ENCODE assay signal across 10 cellular contexts in the genomic region with DNA sequence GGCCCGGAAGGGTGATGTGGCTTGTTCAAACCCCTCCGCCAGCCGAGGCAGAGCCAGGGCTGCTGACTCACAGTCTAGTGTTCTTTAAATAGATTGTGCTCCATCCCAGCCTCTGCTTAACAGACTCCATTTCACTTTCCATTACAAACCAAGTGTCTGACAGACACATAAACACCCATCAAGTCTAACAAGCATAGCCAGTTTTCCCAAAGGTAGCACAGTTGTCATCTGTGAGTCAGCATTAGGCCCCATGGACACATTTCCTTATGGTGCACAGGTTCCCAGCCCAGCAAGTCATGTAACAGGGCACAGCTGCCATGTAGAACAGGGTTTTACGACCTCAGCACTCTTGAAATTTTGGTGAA.
DNase-seq lines count a peak whose midpoint lies in the region; ATAC-seq and TF ChIP-seq lines count a peak whose summit lies in the region.
"Had no signal": no experiment of that assay in that cellular context is flagged by ENCODE, and none has a peak within 500 bp of the region (broad histone marks: within the 10 kb centered on the region; RNA-seq: fewer than 3 reads in every experiment).

No MANE protein-coding gene starts in this region.

- H3K27ac Mint-ChIP-seq in endothelial cell (ENCODE audit: unreplicated experiment): no peak overlapping the region

- H3K9me3 ChIP-seq in SK-N-SH (no peaks in the 10 kb centered on the region), gastroesophageal sphincter (no peaks in the 10 kb centered on the region), suprapubic skin (no peaks in the 10 kb centered on the region), Karpas-422 (ENCODE audit: low read length) (no peaks in the 10 kb centered on the region), OCI-LY7 (ENCODE audit: low read length) (no peaks in the 10 kb centered on the region)

- H3K9ac ChIP-seq in SK-N-SH (peak overlapping the region; percentile 70; the same call in 1 of the 2 replicates), Karpas-422 (ENCODE audit: low read length) (no peak overlapping the region)

- no peak overlapping the region for H3K4me3 Mint-ChIP-seq in endothelial cell (ENCODE audit: unreplicated experiment)

- CTCF ChIA-PET in SK-N-SH (lab: Yijun Ruan, JAX): no interaction called here
- CTCF ChIA-PET in OCI-LY7 (lab: Charles Lee; ENCODE audit: unreplicated experiment): no interaction called here

- BruUV-seq in OCI-LY7 (replicated peaks; lab: Mats Ljungman, UMichigan): no TSS peak

- peak overlapping the region; percentile 79 for H2AFZ ChIP-seq in SK-N-SH (ENCODE audit: low read depth)
- H2AFZ ChIP-seq in Karpas-422 (ENCODE audit: low read length): no peak overlapping the region
- no peak overlapping the region for H2AFZ ChIP-seq in OCI-LY7 (ENCODE audit: low read length)

- H3K4me3 ChIP-seq in SK-N-SH (ENCODE audit: low read depth in 2 of 2, low read length in 1 of 2) (peak overlapping the region in 1 of 2 experiments; percentile 44; a peak in 1 of 4 replicates), gastroesophageal sphincter (no peak overlapping the region), suprapubic skin (no peak overlapping the region), Karpas-422 (ENCODE audit: low read length) (no peak overlapping the region), OCI-LY7 (ENCODE audit: low read depth, low read length, poor library complexity, severe bottlenecking) (no peak overlapping the region)

- H3K36me3 Mint-ChIP-seq in endothelial cell (ENCODE audit: low read depth, unreplicated experiment): no peaks in the 10 kb centered on the region

- no peaks in the 10 kb centered on the region for H3K9me3 Mint-ChIP-seq in endothelial cell (ENCODE audit: unreplicated experiment)

- ATAC-seq in HG02610 (IDR thresholded peaks at IDR 0.05; ENCODE audit: unreplicated experiment) (peak; percentile 89), gastroesophageal sphincter (peak; percentile 83)

- H3F3A ChIP-seq in SK-N-SH (replicated peaks; ENCODE audit: insufficient read depth): peaks cover 37% of the 10 kb centered on the region

- no peak for TF ChIP-seq RAD21 in SK-N-SH (IDR thresholded peaks at IDR 0.05; ENCODE audit: low read length)

- peaks cover 3% of the 10 kb centered on the region for H3K4me1 Mint-ChIP-seq in endothelial cell (ENCODE audit: unreplicated experiment)

- H3K4me1 ChIP-seq in SK-N-SH (ENCODE audit: control insufficient read depth in 1 of 2, insufficient read depth in 2 of 2, low read depth in 1 of 2, low read length in 1 of 2): peaks cover 0 to 9% of the 10 kb centered on the region in 2 experiments; a peak in 2 of 4 replicates
- peaks cover 0 to 14% (median 0%) of the 10 kb centered on the region in 3 donors for H3K4me1 ChIP-seq in gastroesophageal sphincter
- peaks cover 18% of the 10 kb centered on the region for H3K4me1 ChIP-seq in suprapubic skin
- H3K4me1 ChIP-seq in Karpas-422 (ENCODE audit: low read length): no peaks in the 10 kb centered on the region
- no peaks in the 10 kb centered on the region for H3K4me1 ChIP-seq in OCI-LY7 (ENCODE audit: insufficient read depth, low read length, poor library complexity, severe bottlenecking)

- no peaks in the 10 kb centered on the region for H3K36me3 ChIP-seq in SK-N-SH (replicated peaks in 1 of 2; ENCODE audit: control insufficient read depth in 1 of 2, insufficient read depth in 2 of 2, low read length in 1 of 2)
- H3K36me3 ChIP-seq in gastroesophageal sphincter: no peaks in the 10 kb centered on the region
- no peaks in the 10 kb centered on the region for H3K36me3 ChIP-seq in suprapubic skin
- no peaks in the 10 kb centered on the region for H3K36me3 ChIP-seq in Karpas-422 (ENCODE audit: insufficient read depth, low read length)
- H3K36me3 ChIP-seq in OCI-LY7 (ENCODE audit: insufficient read depth, low read length): no peaks in the 10 kb centered on the region

- peak overlapping the region; percentile 72 for H3K4me2 ChIP-seq in SK-N-SH
- H3K4me2 ChIP-seq in Karpas-422 (ENCODE audit: low read depth, low read length, poor library complexity, severe bottlenecking): no peak overlapping the region
- no peak overlapping the region for H3K4me2 ChIP-seq in OCI-LY7 (ENCODE audit: low read length)

- TF ChIP-seq POLR2A in gastroesophageal sphincter (IDR thresholded peaks at IDR 0.05): no peak
- no peak for TF ChIP-seq POLR2A in suprapubic skin (IDR thresholded peaks at IDR 0.05)

- no peaks in the 10 kb centered on the region for H3K9me2 ChIP-seq in SK-N-SH
- H3K9me2 ChIP-seq in Karpas-422 (replicated peaks; ENCODE audit: insufficient read depth, low read length): no peaks in the 10 kb centered on the region
- H3K9me2 ChIP-seq in OCI-LY7 (ENCODE audit: insufficient read depth, low read length): no peaks in the 10 kb centered on the region

- intact Hi-C loops in OCI-LY7 (cut with micrococcal nuclease; ENCODE audit: unreplicated experiment): no loop called here

- H3K79me2 ChIP-seq in SK-N-SH (ENCODE audit: insufficient read depth) (no peaks in the 10 kb centered on the region), Karpas-422 (ENCODE audit: low read length) (no peaks in the 10 kb centered on the region), OCI-LY7 (ENCODE audit: insufficient read depth, low read depth, low read length) (no peaks in the 10 kb centered on the region)

- 6% methylated on average over 4 of the region's 4 CpGs for WGBS in SK-N-SH (ENCODE audit: low lambda C conversion rate)
- 16 to 19% methylated on average over 3 to 4 of the region's 4 CpGs for WGBS in gastroesophageal sphincter (ENCODE audit: low coverage in 1 of 2), 2 donors
- WGBS in suprapubic skin: 40% methylated on average over 4 of the region's 4 CpGs

- TF ChIP-seq CTCF in SK-N-SH (IDR thresholded peaks at IDR 0.05) (no peak), gastroesophageal sphincter (IDR thresholded peaks at IDR 0.05) (no peak), suprapubic skin (IDR thresholded peaks at IDR 0.05) (no peak), endothelial cell (IDR thresholded peaks at IDR 0.05; ENCODE audit: unreplicated experiment) (no peak), OCI-LY7 (conservative IDR thresholded peaks at IDR 0.05; ENCODE audit: low read length) (no peak)

- no peaks in the 10 kb centered on the region for H4K20me1 ChIP-seq in SK-N-SH (ENCODE audit: insufficient read depth)
- H4K20me1 ChIP-seq in Karpas-422 (ENCODE audit: insufficient read depth, low read depth, low read length): no peaks in the 10 kb centered on the region
- no peaks in the 10 kb centered on the region for H4K20me1 ChIP-seq in OCI-LY7 (ENCODE audit: insufficient read depth, low read length)

- H3K27me3 ChIP-seq in SK-N-SH (ENCODE audit: insufficient read depth): no peaks in the 10 kb centered on the region
- H3K27me3 ChIP-seq in gastroesophageal sphincter: no peaks in the 10 kb centered on the region
- H3K27me3 ChIP-seq in suprapubic skin: no peaks in the 10 kb centered on the region
- no peaks in the 10 kb centered on the region for H3K27me3 ChIP-seq in Karpas-422 (ENCODE audit: low read length)

- peak overlapping the region; percentile 73 to 98 for H3K27ac ChIP-seq in SK-N-SH (ENCODE audit: low read depth in 2 of 2, low read length in 1 of 2)
- peak overlapping the region; percentile 70 to 83 (median 75) for H3K27ac ChIP-seq in gastroesophageal sphincter
- peak overlapping the region; percentile 75 for H3K27ac ChIP-seq in suprapubic skin
- H3K27ac ChIP-seq in Karpas-422 (ENCODE audit: low read length): no peak overlapping the region
- H3K27ac ChIP-seq in OCI-LY7 (ENCODE audit: low read depth, low read length, poor library complexity, severe bottlenecking): no peak overlapping the region

- peak in 1 of 2 experiments; percentile 86; a peak in 2 of 4 replicates for TF ChIP-seq EP300 in SK-N-SH (IDR thresholded peaks at IDR 0.05; ENCODE audit: borderline replicate concordance in 1 of 2, low read depth in 1 of 2, low read length in 1 of 2)
- no peak for TF ChIP-seq EP300 in gastroesophageal sphincter (IDR thresholded peaks at IDR 0.05)
- TF ChIP-seq EP300 in suprapubic skin (IDR thresholded peaks at IDR 0.05): no peak

- DNase-seq in SK-N-SH (no peak), suprapubic skin (ENCODE audit: low spot score in 2 of 2) (no peak), endothelial cell (ENCODE audit: low spot score) (no peak), Karpas-422 (no peak), NCI-H1436 (lab: John Stamatoyannopoulos, UW) (no peak), OCI-LY7 (ENCODE audit: low spot score) (no peak)
- DNase-seq: activated effector memory CD4-positive, alpha-beta T cell treated with anti-CD3 and anti-CD28 coated beads, Interleukin-2, amount 50 U/mL, for 16 hours; NCI-H345 had no signal

- H3K27me3 Mint-ChIP-seq in endothelial cell (ENCODE audit: unreplicated experiment): peaks cover 4% of the 10 kb centered on the region

- POLR2A ChIA-PET in SK-N-SH (lab: Yijun Ruan, JAX) (no interaction called here), OCI-LY7 (lab: Charles Lee) (interaction anchor here (0.6 to 0.7 kb wide), 2 partner anchors 616 to 1207 kb away, joined by 3 read pairs; no protein-coding TSS in a partner anchor)

TF ChIP-seq in SK-N-SH, 30 proteins besides CTCF, POLR2A, EP300 and RAD21 (continues in another document):
- TF ChIP-seq, protein P1, sequence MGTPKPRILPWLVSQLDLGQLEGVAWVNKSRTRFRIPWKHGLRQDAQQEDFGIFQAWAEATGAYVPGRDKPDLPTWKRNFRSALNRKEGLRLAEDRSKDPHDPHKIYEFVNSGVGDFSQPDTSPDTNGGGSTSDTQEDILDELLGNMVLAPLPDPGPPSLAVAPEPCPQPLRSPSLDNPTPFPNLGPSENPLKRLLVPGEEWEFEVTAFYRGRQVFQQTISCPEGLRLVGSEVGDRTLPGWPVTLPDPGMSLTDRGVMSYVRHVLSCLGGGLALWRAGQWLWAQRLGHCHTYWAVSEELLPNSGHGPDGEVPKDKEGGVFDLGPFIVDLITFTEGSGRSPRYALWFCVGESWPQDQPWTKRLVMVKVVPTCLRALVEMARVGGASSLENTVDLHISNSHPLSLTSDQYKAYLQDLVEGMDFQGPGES (IDR thresholded peaks at IDR 0.05; ENCODE audit: low read depth, low read length): no peak
- TF ChIP-seq, protein P2, sequence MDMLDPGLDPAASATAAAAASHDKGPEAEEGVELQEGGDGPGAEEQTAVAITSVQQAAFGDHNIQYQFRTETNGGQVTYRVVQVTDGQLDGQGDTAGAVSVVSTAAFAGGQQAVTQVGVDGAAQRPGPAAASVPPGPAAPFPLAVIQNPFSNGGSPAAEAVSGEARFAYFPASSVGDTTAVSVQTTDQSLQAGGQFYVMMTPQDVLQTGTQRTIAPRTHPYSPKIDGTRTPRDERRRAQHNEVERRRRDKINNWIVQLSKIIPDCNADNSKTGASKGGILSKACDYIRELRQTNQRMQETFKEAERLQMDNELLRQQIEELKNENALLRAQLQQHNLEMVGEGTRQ (IDR thresholded peaks at IDR 0.05; ENCODE audit: borderline replicate concordance, low read depth, low read length): no peak
- TF ChIP-seq SMC3 (IDR thresholded peaks at IDR 0.05; ENCODE audit: low read depth, low read length): no peak
- TF ChIP-seq RFX5 (IDR thresholded peaks at IDR 0.05; ENCODE audit: low read length): no peak
- TF ChIP-seq TAF1 (IDR thresholded peaks at IDR 0.05; ENCODE audit: borderline replicate concordance, low read depth, low read length): no peak
- 0 out of 2 replicates have a peak, but pooled peaks have one; percentile 40 for TF ChIP-seq TEAD4 (IDR thresholded peaks at IDR 0.05; ENCODE audit: borderline replicate concordance, insufficient read depth)
- no peak for TF ChIP-seq EZH2phosphoT487 (IDR thresholded peaks at IDR 0.05; ENCODE audit: borderline replicate concordance, low read depth)

Comparison
In these comparisons a context has a peak if more than half of its experiments do, and no peak if none do; other contexts are left out.
1. H3K27ac ChIP-seq: peak in SK-N-SH (2 of 2), gastroesophageal sphincter (4 of 4) and suprapubic skin (single experiment); none in Karpas-422 (single experiment) and OCI-LY7 (single experiment).